Comparison of ENCODE assay signal across 8 cellular contexts in the genomic region with DNA sequence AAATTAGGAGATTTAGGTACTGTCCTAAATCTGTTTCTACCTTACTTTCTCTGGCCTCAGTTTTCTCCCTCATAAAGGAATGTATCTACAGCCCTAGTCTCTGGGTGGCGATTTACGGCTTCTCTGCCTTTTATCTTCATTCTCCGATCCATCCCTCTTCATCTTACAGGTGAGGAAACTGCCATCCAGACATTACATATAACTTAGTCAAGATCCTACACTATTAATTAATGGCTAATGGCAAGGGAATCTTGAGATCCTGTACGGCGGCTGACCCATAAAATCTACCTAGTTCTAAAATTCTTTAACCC. TPM values are rescaled to one million over a fixed set of nuclear protein-coding genes. Genes with fewer than 3 reads are reported as not detected.
A peak's percentile ranks its signal among the peaks of the same experiment; 100 is the strongest.
DNase-seq lines count a peak whose midpoint lies in the region; ATAC-seq and TF ChIP-seq lines count a peak whose summit lies in the region.

No MANE protein-coding gene starts in this region.

- DNase-seq in AG04449 (ENCODE audit: low read depth, low spot score) (no peak), NCI-H82 treated with DMSO at 0.1 percent for 48 hours (lab: John Stamatoyannopoulos, UW; ENCODE audit: unreplicated experiment) (no peak), NCI-H187 (lab: John Stamatoyannopoulos, UW) (no peak)
- DNase-seq in stimulated activated CD8-positive, alpha-beta memory T cell treated with anti-CD3 and anti-CD28 coated beads, Interleukin-4, amount 100 ng/mL, for 48 hours: no peak

- H3K4me3 Mint-ChIP-seq in brain: peak overlapping the region; percentile 88 to 95 (median 91)

- ATAC-seq in HG02759 (IDR thresholded peaks at IDR 0.05; ENCODE audit: unreplicated experiment) (peak; percentile 5), HG02623 (IDR thresholded peaks at IDR 0.05; ENCODE audit: unreplicated experiment) (no peak)

- POLR2A ChIA-PET in AG04449 (lab: Yijun Ruan, JAX): no interaction called here

- H3K27me3 ChIP-seq in mucosa of rectum (ENCODE audit: control insufficient read depth in 2 of 2, insufficient read depth in 2 of 2, low read length in 2 of 2): no peaks in the 10 kb centered on the region

- CTCF ChIA-PET in AG04449 (lab: Yijun Ruan, JAX): no interaction called here

- H3K4me1 Mint-ChIP-seq in brain: peaks cover 37% of the 10 kb centered on the region

- peaks cover 33% of the 10 kb centered on the region for H3K36me3 Mint-ChIP-seq in brain

- peaks cover 17% of the 10 kb centered on the region for H3K27me3 Mint-ChIP-seq in brain

- peak overlapping the region; percentile 92 to 97 (median 95) for H3K27ac Mint-ChIP-seq in brain

- no peak for TF ChIP-seq CTCF in AG04449 (IDR thresholded peaks at IDR 0.05; ENCODE audit: insufficient read depth, low read length, missing control alignments)
- TF ChIP-seq CTCF in brain (conservative IDR thresholded peaks at IDR 0.05): no peak

- no peaks in the 10 kb centered on the region for H3K36me3 ChIP-seq in mucosa of rectum (ENCODE audit: control insufficient read depth in 2 of 2, insufficient read depth in 2 of 2, low read length in 2 of 2)

- peaks cover 0 to 4% (median 2%) of the 10 kb centered on the region in 5 experiments for H3K9me3 Mint-ChIP-seq in brain

- H3K9me3 ChIP-seq in mucosa of rectum (ENCODE audit: control insufficient read depth in 2 of 2, low read length in 2 of 2): no peaks in the 10 kb centered on the region

- peak overlapping the region; percentile 92 to 99 for H3K9ac ChIP-seq in mucosa of rectum (ENCODE audit: low read depth in 1 of 2, low read length in 2 of 2)

- H3K4me3 ChIP-seq in AG04449 (ENCODE audit: low read depth, low read length) (peak overlapping the region; percentile 98), mucosa of rectum (ENCODE audit: low read length in 2 of 2) (peak overlapping the region; percentile 93 to 95)

- peaks cover 5 to 6% of the 10 kb centered on the region in 2 donors for H3K4me1 ChIP-seq in mucosa of rectum (ENCODE audit: control insufficient read depth in 2 of 2, insufficient read depth in 2 of 2, low read length in 2 of 2)

- peak overlapping the region; percentile 75 to 79 for H3K27ac ChIP-seq in mucosa of rectum (ENCODE audit: low read depth in 2 of 2, low read length in 2 of 2)

RNA-seq across cellular contexts. Expression of a gene that starts 0.4 kb away (rescaled TPM):
- 15.4 TPM for polyA plus RNA-seq in brain (ENCODE audit: insufficient read depth, low read depth, low replicate concordance)

RNA-seq across cellular contexts. Expression of a gene that starts 12.6 kb away (rescaled TPM):
- not detected for polyA plus RNA-seq in brain (ENCODE audit: insufficient read depth, low read depth, low replicate concordance)
